13 cellular contexts compared by ENCODE assay signal in genomic region chr5:164868761-164869160, GRCh38.
A peak's percentile ranks its signal among the peaks of the same experiment; 100 is the strongest.
DNase-seq lines count a peak whose midpoint lies in the region; ATAC-seq and TF ChIP-seq lines count a peak whose summit lies in the region.
"Had no signal": no experiment of that assay in that cellular context is flagged by ENCODE, and none has a peak within 500 bp of the region (broad histone marks: within the 10 kb centered on the region; RNA-seq: fewer than 3 reads in every experiment).

No MANE protein-coding gene starts in this region.

- no peaks in the 10 kb centered on the region for H3K4me1 ChIP-seq in mesenchymal stem cell (ENCODE audit: control insufficient read depth, insufficient read depth, low read depth, low read length)
- no peaks in the 10 kb centered on the region for H3K4me1 ChIP-seq in ovary (ENCODE audit: insufficient read depth)

- TF ChIP-seq EP300 in ovary (IDR thresholded peaks at IDR 0.05), result no peak

- H3K27ac ChIP-seq in mesenchymal stem cell (ENCODE audit: low read length, poor library complexity, severe bottlenecking) (no peak overlapping the region), ovary (no peak overlapping the region)

- H3K36me3 ChIP-seq in mesenchymal stem cell (ENCODE audit: control insufficient read depth in 1 of 2, insufficient read depth in 2 of 2, low read depth in 1 of 2, low read length in 2 of 2) (no peaks in the 10 kb centered on the region), ovary (no peaks in the 10 kb centered on the region)

- H3K18ac ChIP-seq in mesenchymal stem cell (ENCODE audit: low read depth in 1 of 2, low read length in 2 of 2), result no peak overlapping the region

- no peaks in the 10 kb centered on the region for H3K79me1 ChIP-seq in mesenchymal stem cell (replicated peaks; ENCODE audit: low read length, poor library complexity, severe bottlenecking)

- no peak for TF ChIP-seq POLR2A in ovary (IDR thresholded peaks at IDR 0.05)

- no peak overlapping the region for H3K14ac ChIP-seq in mesenchymal stem cell (ENCODE audit: low read length in 2 of 2)

- H3K9me3 ChIP-seq in mesenchymal stem cell (ENCODE audit: control insufficient read depth, low read length), result peaks cover 11% of the 10 kb centered on the region
- no peaks in the 10 kb centered on the region for H3K9me3 ChIP-seq in ovary

- H3K4me3 ChIP-seq in mesenchymal stem cell (ENCODE audit: insufficient read depth in 1 of 2, low read depth in 1 of 2, low read length in 2 of 2) (no peak overlapping the region), ovary (no peak overlapping the region)

- peak; percentile 1 for DNase-seq in HCEC 1CT
- DNase-seq in Kasumi-1 (lab: John Stamatoyannopoulos, UW), result peak; percentile 61 to 70
- DNase-seq in mesenchymal stem cell, result peak; percentile 46
- DNase-seq in ovary, result no peak
- no peak for DNase-seq in T-helper 1 cell
- no peak for DNase-seq in activated CD4-positive, CD25-positive, alpha-beta regulatory T cell treated with anti-CD3 and anti-CD28 coated beads, Interleukin-2, amount 50 U/mL, for 72 hours
- DNase-seq: activated CD4-positive, alpha-beta memory T cell treated with anti-CD3 and anti-CD28 coated beads, Interleukin-2, amount 10 ng/mL, durations not matched to agents 7 days and 5 days; activated naive CD4-positive, alpha-beta T cell treated with anti-CD3 and anti-CD28 coated beads for 36 hours; CD4-positive, alpha-beta T cell; NCI-H774 had no signal

- ATAC-seq in GM18867 (IDR thresholded peaks at IDR 0.05; ENCODE audit: unreplicated experiment) (peak; percentile 79), HG03469 (IDR thresholded peaks at IDR 0.05; ENCODE audit: unreplicated experiment) (no peak)
- ATAC-seq: SK-N-SH treated with all-trans-retinoic acid at 6 μM for 48 hours had no signal

- no peak overlapping the region for H3K4me2 ChIP-seq in mesenchymal stem cell (ENCODE audit: low read length, poor library complexity, severe bottlenecking)

- H2AFZ ChIP-seq in mesenchymal stem cell (ENCODE audit: low read depth, low read length), result no peak overlapping the region

- no peak overlapping the region for H4K91ac ChIP-seq in mesenchymal stem cell (ENCODE audit: low read length)

- H3K27me3 ChIP-seq in mesenchymal stem cell (ENCODE audit: control insufficient read depth in 1 of 2, insufficient read depth in 1 of 2, low read length in 2 of 2) (no peaks in the 10 kb centered on the region), ovary (no peaks in the 10 kb centered on the region)

- no peak overlapping the region for H3K23ac ChIP-seq in mesenchymal stem cell (ENCODE audit: low read length in 2 of 2)

- no peak overlapping the region for H2BK5ac ChIP-seq in mesenchymal stem cell (ENCODE audit: low read depth, low read length, poor library complexity, severe bottlenecking)

- H2AK5ac ChIP-seq in mesenchymal stem cell (ENCODE audit: low read length, severe bottlenecking), result no peak overlapping the region

- H2BK12ac ChIP-seq in mesenchymal stem cell (ENCODE audit: low read length in 2 of 2), result no peak overlapping the region

- TF ChIP-seq CTCF in ovary (IDR thresholded peaks at IDR 0.05), result no peak

- H3K4ac ChIP-seq in mesenchymal stem cell (ENCODE audit: low read depth in 1 of 2, low read length in 2 of 2), result no peak overlapping the region

- no peak overlapping the region for H3K9ac ChIP-seq in mesenchymal stem cell (ENCODE audit: low read length)

- no peak overlapping the region for H2BK120ac ChIP-seq in mesenchymal stem cell (ENCODE audit: low read depth, low read length)

- H4K8ac ChIP-seq in mesenchymal stem cell (ENCODE audit: low read length), result no peak overlapping the region

- H2BK15ac ChIP-seq in mesenchymal stem cell (ENCODE audit: low read depth, poor library complexity, severe bottlenecking), result no peak overlapping the region

- intact Hi-C loops in ovary (cut with DNase I), result no loop called here

Comparison
In these comparisons a context has a peak if more than half of its experiments do, and no peak if none do; other contexts are left out.
1. DNase-seq: peak in HCEC 1CT (single experiment), Kasumi-1 (2 of 2) and mesenchymal stem cell (single experiment); none in ovary (0 of 5), T-helper 1 cell (0 of 5) and activated CD4-positive, CD25-positive, alpha-beta regulatory T cell treated with anti-CD3 and anti-CD28 coated beads, Interleukin-2, amount 50 U/mL, for 72 hours (single experiment).